ENCODE assay signal across 6 cellular contexts in the genomic region with DNA sequence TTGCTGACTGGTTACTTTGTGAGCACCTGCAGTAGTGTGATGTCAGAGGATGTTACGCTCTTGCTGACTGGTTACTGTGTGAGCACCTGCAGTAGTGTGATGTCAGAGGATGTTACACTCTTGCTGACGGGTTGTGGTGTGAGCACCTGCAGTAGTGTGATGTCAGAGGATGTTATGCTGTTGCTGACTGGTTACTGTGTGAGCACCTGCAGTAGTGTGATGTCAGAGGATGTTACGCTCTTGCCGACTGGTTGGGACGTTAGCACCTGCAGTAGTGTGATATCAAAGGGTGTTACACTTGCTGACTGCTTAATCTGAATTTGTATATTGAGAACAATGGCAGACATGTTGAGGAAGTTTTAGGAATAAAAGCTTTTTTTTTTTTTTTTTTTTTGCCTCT. TPM values are rescaled to one million over a fixed set of nuclear protein-coding genes. Genes with fewer than 3 reads are reported as not detected.
A peak's percentile ranks its signal among the peaks of the same experiment; 100 is the strongest.
DNase-seq lines count a peak whose midpoint lies in the region; ATAC-seq, FAIRE-seq and TF ChIP-seq lines count a peak whose summit lies in the region.
"Not testable (repeated sequence)": the region's sequence is repeated elsewhere in the genome, so short reads cannot be mapped to it uniquely, and the experiment has no call there.

No MANE protein-coding gene starts in this region.

- H3K4me3 ChIP-seq in PC-3 (ENCODE audit: low read length); astrocyte (ENCODE audit: insufficient read depth, low read depth, low read length); H1 (ENCODE audit: extremely low read depth in 1 of 4, insufficient read depth in 2 of 4, low read depth in 3 of 4, low read length in 4 of 4); HepG2 (replicated peaks in 1 of 3; ENCODE audit: insufficient read depth in 1 of 3, low read depth in 2 of 3, low read length in 3 of 3): not testable (repeated sequence)

- not testable (repeated sequence) for DNase-seq in Calu3; PC-3; H1 (ENCODE audit: low read depth in 1 of 2, low spot score in 2 of 2); HepG2 (ENCODE audit: low spot score)
- DNase-seq in astrocyte (ENCODE audit: low read depth) = peak; percentile 26
- DNase-seq in glomerular visceral epithelial cell (ENCODE audit: extremely low spot score) = peak; percentile 25

- peak overlapping the region; percentile 29 for H3K27ac Mint-ChIP-seq in Calu3 (ENCODE audit: unreplicated experiment)
- H3K27ac Mint-ChIP-seq in astrocyte (ENCODE audit: unreplicated experiment) = not testable (repeated sequence)

- not testable (repeated sequence) for H3K79me1 ChIP-seq in H1 (ENCODE audit: low read depth, low read length)

- H3K9me3 Mint-ChIP-seq in Calu3 (ENCODE audit: low read depth, unreplicated experiment); astrocyte (ENCODE audit: unreplicated experiment): not testable (repeated sequence)

- 89% methylated on average over 5 of the region's 5 CpGs; no CpG with 5 or more reads in 1 of the 2 experiments for WGBS in H1 (ENCODE audit: extremely low coverage in 1 of 2, insufficient coverage in 1 of 2, insufficient read length in 1 of 2, insufficient replicate concordance in 2 of 2, low coverage in 1 of 2, low lambda C conversion rate in 2 of 2, missing lambda C conversion rate in 1 of 2), 2 experiments
- 65% methylated on average over 5 of the region's 5 CpGs for WGBS in HepG2 (ENCODE audit: low lambda C conversion rate)

- peaks cover 14% of the 10 kb centered on the region for H3K27me3 Mint-ChIP-seq in Calu3 (ENCODE audit: unreplicated experiment)
- H3K27me3 Mint-ChIP-seq in astrocyte (ENCODE audit: low read depth, unreplicated experiment) = not testable (repeated sequence)

- TF ChIP-seq CTCF in Calu3 (IDR thresholded peaks at IDR 0.05; ENCODE audit: unreplicated experiment); PC-3 (conservative IDR thresholded peaks at IDR 0.05; ENCODE audit: low read depth, low read length); astrocyte (IDR thresholded peaks at IDR 0.05; ENCODE audit: insufficient read depth, low read depth, low read length); H1 (IDR thresholded peaks at IDR 0.05; ENCODE audit: control extremely low read depth in 1 of 3, insufficient read depth in 1 of 3, low read depth in 1 of 3, low read length in 3 of 3); HepG2 (CRISPR knock-in tag; IDR thresholded peaks at IDR 0.05): not testable (repeated sequence)

- H3K4ac ChIP-seq in H1 (replicated peaks; ENCODE audit: insufficient read length, low read depth, low read length) = not testable (repeated sequence)

- not testable (repeated sequence) for H3K23ac ChIP-seq in H1 (ENCODE audit: insufficient read length)

- 0 out of 2 replicates have a peak overlapping the region, but pooled peaks have one; percentile 90 for H2AK5ac ChIP-seq in H1 (ENCODE audit: low read depth, low read length)

- POLR2A ChIA-PET in PC-3 (lab: Charles Lee; ENCODE audit: unreplicated experiment); HepG2 (lab: Yijun Ruan, JAX): not testable (repeated sequence)
- POLR2A ChIA-PET in H1 (lab: Charles Lee; ENCODE audit: partially characterized antibody) = interaction anchor here (1.0 kb wide), 1 partner anchor 18 kb away, joined by 4 read pairs; no protein-coding TSS in a partner anchor

- not testable (repeated sequence) for H4K8ac ChIP-seq in H1 (ENCODE audit: extremely low read depth, insufficient read depth, low read length)

- not testable (repeated sequence) for H3K27me3 ChIP-seq in PC-3 (ENCODE audit: low read length); astrocyte (ENCODE audit: insufficient read depth, low read length); H1 (replicated peaks in 1 of 4; ENCODE audit: control insufficient read depth in 3 of 4, extremely low read depth in 1 of 4, insufficient read depth in 3 of 4, low read length in 3 of 4); HepG2 (ENCODE audit: control insufficient read depth in 1 of 2, insufficient read depth in 2 of 2, low read length in 2 of 2)

- not testable (repeated sequence) for H2BK5ac ChIP-seq in H1 (ENCODE audit: low read depth, low read length)

- H3K4me3 Mint-ChIP-seq in Calu3 (ENCODE audit: low read depth, unreplicated experiment); astrocyte (ENCODE audit: unreplicated experiment): not testable (repeated sequence)

- H3K79me2 ChIP-seq in PC-3 (ENCODE audit: low read length); astrocyte (ENCODE audit: insufficient read depth, low read length); H1 (ENCODE audit: control insufficient read depth in 1 of 2, insufficient read depth in 2 of 2, low read length in 2 of 2); HepG2 (ENCODE audit: insufficient read depth, low read length): not testable (repeated sequence)

- not testable (repeated sequence) for H2BK120ac ChIP-seq in H1 (replicated peaks; ENCODE audit: low read depth, low read length)

- TF ChIP-seq EP300 in H1 (IDR thresholded peaks at IDR 0.05; ENCODE audit: borderline replicate concordance in 1 of 2, low read depth in 2 of 2, low read length in 2 of 2); HepG2 (IDR thresholded peaks at IDR 0.05; ENCODE audit: low read depth in 2 of 2, low read length in 2 of 2); HepG2 (CRISPR knock-in tag; IDR thresholded peaks at IDR 0.05; ENCODE audit: borderline replicate concordance): not testable (repeated sequence)

- not testable (repeated sequence) for H3K14ac ChIP-seq in H1 (ENCODE audit: insufficient read length)

- H2BK20ac ChIP-seq in H1 (ENCODE audit: low read length) = not testable (repeated sequence)

- H3K23me2 ChIP-seq in H1 (ENCODE audit: low read depth, low read length) = not testable (repeated sequence)

- H4K5ac ChIP-seq in H1 (ENCODE audit: insufficient read length, low read depth, low read length) = not testable (repeated sequence)

- H4K20me1 ChIP-seq in PC-3 (ENCODE audit: low read length); H1 (replicated peaks in 1 of 2; ENCODE audit: control insufficient read depth in 1 of 2, insufficient read depth in 2 of 2, low read length in 2 of 2); HepG2 (ENCODE audit: insufficient read depth, low read length): not testable (repeated sequence)
- peaks cover 16% of the 10 kb centered on the region for H4K20me1 ChIP-seq in astrocyte (ENCODE audit: insufficient read depth, low read length)

- not testable (repeated sequence) for H2BK12ac ChIP-seq in H1 (ENCODE audit: low read depth, low read length)

- not testable (repeated sequence) for H3F3A ChIP-seq in PC-3 (ENCODE audit: low read length, unreplicated experiment)

- peaks cover 34% of the 10 kb centered on the region for H3K36me3 Mint-ChIP-seq in Calu3 (ENCODE audit: insufficient read depth, unreplicated experiment)
- not testable (repeated sequence) for H3K36me3 Mint-ChIP-seq in astrocyte (ENCODE audit: low read depth, unreplicated experiment)

- H3K56ac ChIP-seq in H1 (replicated peaks; ENCODE audit: insufficient read length, low read depth, low read length) = not testable (repeated sequence)

- not testable (repeated sequence) for H3K18ac ChIP-seq in H1 (ENCODE audit: extremely low read depth, low read length)

- H3K9ac ChIP-seq in PC-3 (ENCODE audit: low read length); astrocyte (ENCODE audit: low read length); H1 (replicated peaks in 1 of 4; ENCODE audit: extremely low read depth in 1 of 4, low read depth in 3 of 4, low read length in 3 of 4); HepG2 (ENCODE audit: insufficient read depth, low read depth, low read length): not testable (repeated sequence)

- not testable (repeated sequence) for TF ChIP-seq RAD21 in H1 (IDR thresholded peaks at IDR 0.05 in 1 of 2, conservative IDR thresholded peaks at IDR 0.05 in 1 of 2; ENCODE audit: low read depth in 2 of 2, low read length in 2 of 2); HepG2 (CRISPR knock-in tag; IDR thresholded peaks at IDR 0.05)

- H3K9me3 ChIP-seq in PC-3 (ENCODE audit: low read length); astrocyte (ENCODE audit: insufficient read depth, low read depth, low read length); H1 (ENCODE audit: insufficient read depth in 2 of 2, low read depth in 1 of 2, low read length in 1 of 2); HepG2 (ENCODE audit: low read length): not testable (repeated sequence)

- not testable (repeated sequence) for H4K91ac ChIP-seq in H1 (replicated peaks; ENCODE audit: insufficient read length, low read length)

- not testable (repeated sequence) for H2AFZ ChIP-seq in PC-3 (ENCODE audit: low read length); astrocyte (ENCODE audit: low read depth, low read length); H1 (ENCODE audit: low read length); HepG2 (ENCODE audit: low read length)

- H3K9me2 ChIP-seq in PC-3 (replicated peaks; ENCODE audit: low read length) = not testable (repeated sequence)

- not testable (repeated sequence) for TF ChIP-seq POLR2A in H1 (IDR thresholded peaks at IDR 0.05; ENCODE audit: control extremely low read depth in 1 of 2, low read depth in 2 of 2, low read length in 2 of 2); HepG2 (IDR thresholded peaks at IDR 0.05; ENCODE audit: insufficient read depth in 1 of 2, low read depth in 2 of 2, low read length in 2 of 2)

- intact Hi-C loops in Calu3 (cut with micrococcal nuclease; ENCODE audit: unreplicated experiment); PC-3 (cut with micrococcal nuclease); HepG2 (cut with micrococcal nuclease; ENCODE audit: unreplicated experiment): not testable (repeated sequence)

- not testable (repeated sequence) for H3K4me2 ChIP-seq in PC-3 (ENCODE audit: low read length); astrocyte (ENCODE audit: low read length); H1 (ENCODE audit: insufficient read depth in 1 of 2, low read depth in 2 of 2, low read length in 2 of 2); HepG2 (ENCODE audit: low read depth, low read length)

- H3K4me1 Mint-ChIP-seq in Calu3 (ENCODE audit: low read depth, unreplicated experiment) (peaks cover 23% of the 10 kb centered on the region), astrocyte (ENCODE audit: low read depth, unreplicated experiment) (peaks cover 17% of the 10 kb centered on the region)

- CTCF ChIA-PET in Calu3 (lab: Charles Lee); HepG2 (lab: Yijun Ruan, JAX; ENCODE audit: low intra/inter-chr PET ratio, low total read pairs): not testable (repeated sequence)
- CTCF ChIA-PET in PC-3 (lab: Charles Lee) = interaction anchor here (0.6 kb wide), 2 partner anchors 59 to 136 kb away, joined by 6 to 8 read pairs; no protein-coding TSS in a partner anchor
- CTCF ChIA-PET in H1 (lab: Charles Lee; ENCODE audit: partially characterized antibody) = interaction anchor here (1.1 kb wide), 1 partner anchor 199 kb away, joined by 3 read pairs; no protein-coding TSS in a partner anchor

- H2BK15ac ChIP-seq in H1 (ENCODE audit: low read length) = not testable (repeated sequence)

- not testable (repeated sequence) for BruUV-seq in Calu3 (replicated peaks; lab: Mats Ljungman, UMichigan); HepG2 (replicated peaks; lab: Mats Ljungman, UMichigan)
- BruUV-seq in PC-3 (replicated peaks; lab: Mats Ljungman, UMichigan) = TSS peak; percentile 5

- H3K27ac ChIP-seq in PC-3 (ENCODE audit: low read length); astrocyte (ENCODE audit: low read depth, low read length); H1 (ENCODE audit: low read depth, low read length); HepG2 (ENCODE audit: extremely low read length, insufficient read depth, low read length): not testable (repeated sequence)

- FAIRE-seq in astrocyte (lab: Jason Lieb, UNC); H1 (lab: Jason Lieb, UNC); HepG2 (lab: Jason Lieb, UNC): not testable (repeated sequence)

- H3K4me1 ChIP-seq in PC-3 (ENCODE audit: insufficient read depth, low read length) = peaks cover 28% of the 10 kb centered on the region
- peaks cover 18% of the 10 kb centered on the region for H3K4me1 ChIP-seq in astrocyte (ENCODE audit: insufficient read depth, low read length)
- not testable (repeated sequence) for H3K4me1 ChIP-seq in H1 (replicated peaks in 1 of 4; ENCODE audit: control insufficient read depth in 3 of 4, insufficient read depth in 4 of 4, low read length in 3 of 4)
- H3K4me1 ChIP-seq in HepG2 (ENCODE audit: insufficient read depth, low read length) = peaks cover 24% of the 10 kb centered on the region

- not testable (repeated sequence) for ATAC-seq in PC-3, HepG2

- in situ Hi-C loops in HepG2 (cut with HindIII; ENCODE audit: extremely low pct_ligation_motif_present, low pct_unique_long_range_greater_than_20kb) = loop anchor here (5.0 kb wide), 1 partner anchor 57 kb away; no protein-coding TSS in a partner anchor

- H3K36me3 ChIP-seq in PC-3 (ENCODE audit: low read depth, low read length); astrocyte (ENCODE audit: insufficient read depth, low read length); H1 (ENCODE audit: control insufficient read depth in 2 of 4, insufficient read depth in 4 of 4, low read length in 3 of 4); HepG2 (replicated peaks in 1 of 2; ENCODE audit: control insufficient read depth in 1 of 2, insufficient read depth in 2 of 2, low read length in 2 of 2): not testable (repeated sequence)

RNA-seq across cellular contexts. Expression of gene MELTF, which starts 5.2 kb away (rescaled TPM):
- 29.8 and 39.0 TPM in 2 replicates for total RNA-seq in Calu3 (2022)
- total RNA-seq in PC-3 (2014; rRNA removed) = 40.6 and 46.8 TPM in 2 replicates
- 24.0 and 31.7 TPM in 2 replicates for total RNA-seq in astrocyte
- total RNA-seq in H1 (2021; fragmentation: NEBNext Ultra II Directional; extraction: Animal tissue kit (Norgen Biotek cat#: 25700)) = 3.5 and 3.7 TPM in 2 replicates
- 1.7 and 2.7 TPM in 2 replicates for polyA plus RNA-seq in H1 (2011; rRNA removed)
- polyA plus RNA-seq in H1 (2011; cell fraction: cytosol; rRNA removed) = 2.2 TPM
- 9.6 TPM for polyA plus RNA-seq in H1 (2011; cell fraction: nucleus; rRNA removed)
- 2.1 to 3.7 TPM (median 3.4 TPM) in 4 replicates for polyA plus RNA-seq in H1 (2012, experiment 1 of 2)
- polyA plus RNA-seq in H1 (2012, experiment 2 of 2) = 1.1 TPM
- polyA plus RNA-seq in H1 (2013, experiment 1 of 2) = 2.9 TPM
- polyA plus RNA-seq in H1 (2013, experiment 2 of 2) = 2.9 TPM
- 1.9 and 2.0 TPM in 2 replicates for polyA minus RNA-seq in H1 (2011; rRNA and poly(A)+ RNA removed)
- 1.5 TPM for polyA minus RNA-seq in H1 (2011; cell fraction: cytosol; rRNA and poly(A)+ RNA removed)
- polyA minus RNA-seq in H1 (2011; cell fraction: nucleus; rRNA and poly(A)+ RNA removed) = 7.0 TPM
- total RNA-seq in HepG2 (2016; rRNA removed; fragmentation: Illumina TruSeq; extraction: Trizol) = 0.97 and 3.2 TPM in 2 replicates
- 1.2 and 1.3 TPM in 2 replicates for total RNA-seq in HepG2 (2016; cell fraction: cytosol; rRNA removed; fragmentation: Illumina TruSeq; extraction: Trizol; ENCODE audit: low read depth)
- 1.4 and 3.7 TPM in 2 replicates for total RNA-seq in HepG2 (2016; cell fraction: insoluble cytoplasmic fraction; rRNA removed; fragmentation: Illumina TruSeq; extraction: Trizol)
- 0.99 and 1.4 TPM in 2 replicates for total RNA-seq in HepG2 (2016; cell fraction: membrane; rRNA removed; fragmentation: Illumina TruSeq; extraction: Trizol)
- total RNA-seq in HepG2 (2016; cell fraction: nucleus; rRNA removed; fragmentation: Illumina TruSeq; extraction: Trizol) = 3.9 and 5.1 TPM in 2 replicates
- 7.5 and 11.9 TPM in 2 replicates for polyA plus RNA-seq in HepG2 (2011; rRNA removed)
- 7.7 TPM in 2 replicates for polyA plus RNA-seq in HepG2 (2011; cell fraction: cytosol; rRNA removed)
- polyA plus RNA-seq in HepG2 (2011; cell fraction: nucleus; rRNA removed) = 46.8 and 48.0 TPM in 2 replicates
- polyA plus RNA-seq in HepG2 (2012) = 14.6 and 19.2 TPM in 2 replicates
- 0.49 and 0.59 TPM in 2 replicates for polyA plus RNA-seq in HepG2 (2016; cell fraction: cytosol; fragmentation: Illumina TruSeq; extraction: Trizol; ENCODE audit: low read depth)
- 1.5 and 2.3 TPM in 2 replicates for polyA plus RNA-seq in HepG2 (2016; cell fraction: insoluble cytoplasmic fraction; fragmentation: Illumina TruSeq; extraction: Trizol; ENCODE audit: low read depth)
- polyA plus RNA-seq in HepG2 (2016; cell fraction: membrane; fragmentation: Illumina TruSeq; extraction: Trizol; ENCODE audit: low read depth) = 0.74 and 1.1 TPM in 2 replicates
- 6.7 and 9.2 TPM in 2 replicates for polyA plus RNA-seq in HepG2 (2016; cell fraction: nucleus; fragmentation: Illumina TruSeq; extraction: Trizol; ENCODE audit: insufficient read depth, low read depth)
- polyA minus RNA-seq in HepG2 (2011; rRNA and poly(A)+ RNA removed; ENCODE audit: low replicate concordance) = 4.9 and 17.9 TPM in 2 replicates
- polyA minus RNA-seq in HepG2 (2011; cell fraction: cytosol; rRNA and poly(A)+ RNA removed) = 7.8 and 11.0 TPM in 2 replicates
- polyA minus RNA-seq in HepG2 (2011; cell fraction: nucleus; rRNA and poly(A)+ RNA removed) = 14.8 and 17.5 TPM in 2 replicates
